ENCODE assay signal across 1 cellular context in the genomic region with DNA sequence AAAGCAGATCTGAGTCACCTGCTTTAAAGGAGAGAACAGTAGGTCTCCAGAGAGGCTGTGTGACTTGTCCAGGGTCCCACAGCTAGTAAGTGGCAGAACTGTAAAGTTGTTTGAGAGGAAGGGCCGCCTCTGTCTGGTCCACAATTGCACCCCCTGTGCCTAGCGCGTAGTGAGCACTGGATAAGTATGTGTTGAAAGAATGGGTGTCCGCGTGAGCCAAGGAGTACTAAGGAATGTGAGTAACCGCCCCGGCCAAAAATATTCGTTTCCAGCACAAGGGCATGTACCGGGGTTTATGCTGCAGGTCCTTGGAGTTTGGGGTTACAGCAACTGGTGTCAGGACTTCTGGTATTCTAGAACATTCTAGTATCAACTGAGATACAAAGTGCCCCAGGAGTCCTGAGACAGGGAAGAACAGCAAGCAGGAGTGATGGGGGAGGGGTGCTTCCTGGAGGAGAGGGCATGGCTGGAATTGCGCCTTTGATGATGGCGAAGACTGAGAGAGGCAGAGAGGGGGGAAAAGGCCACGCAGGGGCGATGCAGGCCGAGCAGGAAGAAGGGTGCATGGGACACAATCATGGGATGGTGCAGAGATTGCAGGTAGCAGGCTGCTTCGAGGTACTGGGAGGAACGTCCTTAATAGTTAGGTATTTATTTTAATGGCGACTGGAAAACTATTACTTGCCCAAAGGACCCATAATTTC.
TF ChIP-seq lines count a peak whose summit lies in the region.

No MANE protein-coding gene starts in this region.

TF ChIP-seq in GM23338, 12 proteins besides CTCF, POLR2A, EP300 and RAD21:
- TF ChIP-seq EZH2 (IDR thresholded peaks at IDR 0.05; ENCODE audit: low read depth, unreplicated experiment) (no peak), EZH2phosphoT487 (IDR thresholded peaks at IDR 0.05; ENCODE audit: unreplicated experiment) (no peak), NANOG (IDR thresholded peaks at IDR 0.05; ENCODE audit: borderline replicate concordance) (no peak)
- TF ChIP-seq, protein P1, sequence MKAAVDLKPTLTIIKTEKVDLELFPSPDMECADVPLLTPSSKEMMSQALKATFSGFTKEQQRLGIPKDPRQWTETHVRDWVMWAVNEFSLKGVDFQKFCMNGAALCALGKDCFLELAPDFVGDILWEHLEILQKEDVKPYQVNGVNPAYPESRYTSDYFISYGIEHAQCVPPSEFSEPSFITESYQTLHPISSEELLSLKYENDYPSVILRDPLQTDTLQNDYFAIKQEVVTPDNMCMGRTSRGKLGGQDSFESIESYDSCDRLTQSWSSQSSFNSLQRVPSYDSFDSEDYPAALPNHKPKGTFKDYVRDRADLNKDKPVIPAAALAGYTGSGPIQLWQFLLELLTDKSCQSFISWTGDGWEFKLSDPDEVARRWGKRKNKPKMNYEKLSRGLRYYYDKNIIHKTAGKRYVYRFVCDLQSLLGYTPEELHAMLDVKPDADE (IDR thresholded peaks at IDR 0.05): 0 out of 2 replicates have a peak, but pooled peaks have one; percentile 27
- TF ChIP-seq, protein P2, sequence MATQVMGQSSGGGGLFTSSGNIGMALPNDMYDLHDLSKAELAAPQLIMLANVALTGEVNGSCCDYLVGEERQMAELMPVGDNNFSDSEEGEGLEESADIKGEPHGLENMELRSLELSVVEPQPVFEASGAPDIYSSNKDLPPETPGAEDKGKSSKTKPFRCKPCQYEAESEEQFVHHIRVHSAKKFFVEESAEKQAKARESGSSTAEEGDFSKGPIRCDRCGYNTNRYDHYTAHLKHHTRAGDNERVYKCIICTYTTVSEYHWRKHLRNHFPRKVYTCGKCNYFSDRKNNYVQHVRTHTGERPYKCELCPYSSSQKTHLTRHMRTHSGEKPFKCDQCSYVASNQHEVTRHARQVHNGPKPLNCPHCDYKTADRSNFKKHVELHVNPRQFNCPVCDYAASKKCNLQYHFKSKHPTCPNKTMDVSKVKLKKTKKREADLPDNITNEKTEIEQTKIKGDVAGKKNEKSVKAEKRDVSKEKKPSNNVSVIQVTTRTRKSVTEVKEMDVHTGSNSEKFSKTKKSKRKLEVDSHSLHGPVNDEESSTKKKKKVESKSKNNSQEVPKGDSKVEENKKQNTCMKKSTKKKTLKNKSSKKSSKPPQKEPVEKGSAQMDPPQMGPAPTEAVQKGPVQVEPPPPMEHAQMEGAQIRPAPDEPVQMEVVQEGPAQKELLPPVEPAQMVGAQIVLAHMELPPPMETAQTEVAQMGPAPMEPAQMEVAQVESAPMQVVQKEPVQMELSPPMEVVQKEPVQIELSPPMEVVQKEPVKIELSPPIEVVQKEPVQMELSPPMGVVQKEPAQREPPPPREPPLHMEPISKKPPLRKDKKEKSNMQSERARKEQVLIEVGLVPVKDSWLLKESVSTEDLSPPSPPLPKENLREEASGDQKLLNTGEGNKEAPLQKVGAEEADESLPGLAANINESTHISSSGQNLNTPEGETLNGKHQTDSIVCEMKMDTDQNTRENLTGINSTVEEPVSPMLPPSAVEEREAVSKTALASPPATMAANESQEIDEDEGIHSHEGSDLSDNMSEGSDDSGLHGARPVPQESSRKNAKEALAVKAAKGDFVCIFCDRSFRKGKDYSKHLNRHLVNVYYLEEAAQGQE (IDR thresholded peaks at IDR 0.05; ENCODE audit: unreplicated experiment): no peak
